In genomic region chr7:35823440-35823839, GRCh38 we compare ENCODE assay signal across 31 cellular contexts. TPM values are rescaled to one million over a fixed set of nuclear protein-coding genes. Genes with fewer than 3 reads are reported as not detected.
DNase-seq lines count a peak whose midpoint lies in the region; ATAC-seq, FAIRE-seq and TF ChIP-seq lines count a peak whose summit lies in the region.
"Had no signal": no experiment of that assay in that cellular context is flagged by ENCODE, and none has a peak within 500 bp of the region (broad histone marks: within the 10 kb centered on the region; RNA-seq: fewer than 3 reads in every experiment).

No MANE protein-coding gene starts in this region.

- no peak overlapping the region for H4K91ac ChIP-seq in trophoblast cell (ENCODE audit: low read depth, low read length)

- H4K8ac ChIP-seq in trophoblast cell (ENCODE audit: low read depth, low read length): no peak overlapping the region

- H3K79me1 ChIP-seq in trophoblast cell (ENCODE audit: low read length): no peaks in the 10 kb centered on the region

- no peak overlapping the region for H3K18ac ChIP-seq in trophoblast cell (ENCODE audit: low read length)

- H3K4me3 ChIP-seq in trophoblast cell (ENCODE audit: low read depth, low read length) (no peak overlapping the region), sigmoid colon (no peak overlapping the region), right lobe of liver (no peak overlapping the region)
- H3K4me3 ChIP-seq: esophagus muscularis mucosa, gastroesophageal sphincter, K562, MG63, Peyer's patch, SK-N-MC, suprapubic skin, vagina had no signal

- no peaks in the 10 kb centered on the region for H3K27me3 ChIP-seq in trophoblast cell (ENCODE audit: insufficient read depth, low read length)
- H3K27me3 ChIP-seq in sigmoid colon: no peaks in the 10 kb centered on the region
- H3K27me3 ChIP-seq in right lobe of liver: no peaks in the 10 kb centered on the region
- H3K27me3 ChIP-seq: esophagus muscularis mucosa, gastroesophageal sphincter, MG63, Peyer's patch, suprapubic skin, vagina had no signal

- H3K36me3 Mint-ChIP-seq in activated naive CD4-positive, alpha-beta T cell treated with anti-CD3 and anti-CD28 coated beads, Interleukin-2, amount 50 U/mL, for 24 hours: peaks cover 29% of the 10 kb centered on the region
- H3K36me3 Mint-ChIP-seq in chondrocyte (ENCODE audit: low read depth): peaks cover 9% of the 10 kb centered on the region

- H3K9me3 Mint-ChIP-seq in activated naive CD4-positive, alpha-beta T cell treated with anti-CD3 and anti-CD28 coated beads, Interleukin-2, amount 50 U/mL, for 24 hours: peaks cover 19% of the 10 kb centered on the region
- peaks cover 16% of the 10 kb centered on the region for H3K9me3 Mint-ChIP-seq in chondrocyte (ENCODE audit: low read depth)

- no peak overlapping the region for H3K9ac ChIP-seq in trophoblast cell (ENCODE audit: low read length)

- no peak overlapping the region for H3K4me3 Mint-ChIP-seq in activated naive CD4-positive, alpha-beta T cell treated with anti-CD3 and anti-CD28 coated beads, Interleukin-2, amount 50 U/mL, for 24 hours
- no peak overlapping the region for H3K4me3 Mint-ChIP-seq in chondrocyte (ENCODE audit: unreplicated experiment)
- H3K4me3 Mint-ChIP-seq: activated CD4-positive, alpha-beta memory T cell treated with anti-CD3 and anti-CD28 coated beads for 36 hours; activated naive CD8-positive, alpha-beta T cell treated with anti-CD3 and anti-CD28 coated beads, Interleukin-2, amount 10 ng/mL, durations not matched to agents 7 days and 5 days had no signal

- peaks cover 10% of the 10 kb centered on the region for H3K79me2 ChIP-seq in trophoblast cell (ENCODE audit: control insufficient read depth, insufficient read depth, low read length, poor library complexity)

- H3K14ac ChIP-seq in trophoblast cell (ENCODE audit: low read length): no peak overlapping the region

- H4K12ac ChIP-seq in trophoblast cell (ENCODE audit: low read depth, low read length): no peak overlapping the region

- no peak for DNase-seq in activated naive CD4-positive, alpha-beta T cell (lab: John Stamatoyannopoulos, UW)
- DNase-seq in GM18507 (ENCODE audit: extremely low spot score, insufficient read length, low read depth) (no peak), chondrocyte (ENCODE audit: low spot score) (no peak), trophoblast cell (no peak), sigmoid colon (no peak), right lobe of liver (no peak)
- DNase-seq: activated CD4-positive, alpha-beta memory T cell treated with anti-CD3 and anti-CD28 coated beads for 36 hours; activated naive CD8-positive, alpha-beta T cell treated with anti-CD3 and anti-CD28 coated beads, Interleukin-2, amount 10 ng/mL, durations not matched to agents 7 days and 5 days; DMS153; effector CD4-positive, alpha-beta T cell; hypothalamus; islet precursor cell; MG63; NCI-H1417 treated with DMSO at 0.1 percent for 48 hours; NCI-H2107; NCI-H524; NK-92 treated with Interleukin-12 subunit alpha and Interleukin-12 subunit beta, amount 100 ng/mL, for 24 hours; nucleus accumbens; Peyer's patch; stimulated activated CD8-positive, alpha-beta memory T cell treated with anti-CD3 and anti-CD28 coated beads, Interleukin-4, amount 100 ng/mL, for 48 hours had no signal

- ATAC-seq in HG02571 (IDR thresholded peaks at IDR 0.05; ENCODE audit: unreplicated experiment): no peak
- ATAC-seq in right lobe of liver: no peak
- ATAC-seq: gastroesophageal sphincter, HCT116, K562 had no signal

- H3K36me3 ChIP-seq in trophoblast cell (ENCODE audit: control insufficient read depth in 1 of 2, insufficient read depth in 2 of 2, low read length in 2 of 2) (no peaks in the 10 kb centered on the region), sigmoid colon (no peaks in the 10 kb centered on the region), right lobe of liver (no peaks in the 10 kb centered on the region)
- H3K36me3 ChIP-seq: esophagus muscularis mucosa, gastroesophageal sphincter, Peyer's patch, suprapubic skin, vagina had no signal

- H3K27me3 Mint-ChIP-seq in activated naive CD4-positive, alpha-beta T cell treated with anti-CD3 and anti-CD28 coated beads, Interleukin-2, amount 50 U/mL, for 24 hours: no peaks in the 10 kb centered on the region
- H3K27me3 Mint-ChIP-seq in chondrocyte (ENCODE audit: low read depth): no peaks in the 10 kb centered on the region
- H3K27me3 Mint-ChIP-seq: activated CD4-positive, alpha-beta memory T cell treated with anti-CD3 and anti-CD28 coated beads for 36 hours; activated naive CD8-positive, alpha-beta T cell treated with anti-CD3 and anti-CD28 coated beads, Interleukin-2, amount 10 ng/mL, durations not matched to agents 7 days and 5 days had no signal

- intact Hi-C loops in sigmoid colon (cut with DNase I) (no loop called here), right lobe of liver (cut with DNase I) (no loop called here)

- peak overlapping the region; percentile 55 for H3K4ac ChIP-seq in trophoblast cell (ENCODE audit: low read depth, low read length)

- no CpG with 5 or more reads among the region's 3 CpGs for WGBS in trophoblast cell (ENCODE audit: extremely low coverage, insufficient coverage, insufficient read length)
- 53 to 79% methylated on average over 3 of the region's 3 CpGs for whole genome bisulfite sequencing in sigmoid colon, 2 donors
- WGBS in right lobe of liver (ENCODE audit: insufficient coverage, low coverage, low lambda C conversion rate, missing lambda C conversion rate): 66% methylated on average over 2 of the region's 3 CpGs

- H3K27ac ChIP-seq in trophoblast cell (ENCODE audit: low read depth, low read length): no peak overlapping the region
- no peak overlapping the region for H3K27ac ChIP-seq in sigmoid colon
- H3K27ac ChIP-seq in right lobe of liver: no peak overlapping the region
- H3K27ac ChIP-seq: C4-2B, esophagus muscularis mucosa, gastroesophageal sphincter, Peyer's patch, SK-N-MC, suprapubic skin, vagina, VCaP had no signal

- TF ChIP-seq POLR2A in sigmoid colon (IDR thresholded peaks at IDR 0.05) (no peak), right lobe of liver (IDR thresholded peaks at IDR 0.05) (no peak)

- TF ChIP-seq EP300 in sigmoid colon (IDR thresholded peaks at IDR 0.05): no peak

- H2AK5ac ChIP-seq in trophoblast cell (ENCODE audit: low read length): no peak overlapping the region

- no peak overlapping the region for H2BK120ac ChIP-seq in trophoblast cell (ENCODE audit: insufficient read depth, low read length, poor library complexity)

- no peak overlapping the region for H2BK5ac ChIP-seq in trophoblast cell (ENCODE audit: low read depth, low read length, poor library complexity)

- FAIRE-seq in GM18507 (lab: Jason Lieb, UNC): peak; percentile 44
- FAIRE-seq: K562 had no signal

- peaks cover 46% of the 10 kb centered on the region for H3K4me1 Mint-ChIP-seq in activated naive CD4-positive, alpha-beta T cell treated with anti-CD3 and anti-CD28 coated beads, Interleukin-2, amount 50 U/mL, for 24 hours
- peaks cover 61% of the 10 kb centered on the region for H3K4me1 Mint-ChIP-seq in chondrocyte (ENCODE audit: low read depth)

- H3K4me1 ChIP-seq in trophoblast cell (ENCODE audit: control insufficient read depth in 1 of 2, insufficient read depth in 2 of 2, low read length in 2 of 2) (peaks cover 1 to 5% of the 10 kb centered on the region in 2 experiments), sigmoid colon (peaks cover 0 to 63% (median 42%) of the 10 kb centered on the region in 4 donors), right lobe of liver (no peaks in the 10 kb centered on the region)

- no peak overlapping the region for H3K23ac ChIP-seq in trophoblast cell (ENCODE audit: low read length)

- H3K4me2 ChIP-seq in trophoblast cell (ENCODE audit: low read length): no peak overlapping the region

- H3K9me3 ChIP-seq in trophoblast cell (ENCODE audit: insufficient read depth, low read depth, low read length): no peaks in the 10 kb centered on the region
- H3K9me3 ChIP-seq in sigmoid colon: no peaks in the 10 kb centered on the region
- H3K9me3 ChIP-seq in right lobe of liver: peaks cover 0 to 9% (median 0%) of the 10 kb centered on the region in 4 donors
- H3K9me3 ChIP-seq: Peyer's patch, suprapubic skin, vagina had no signal

- TF ChIP-seq CTCF in chondrocyte (IDR thresholded peaks at IDR 0.05) (no peak), sigmoid colon (IDR thresholded peaks at IDR 0.05) (no peak), right lobe of liver (IDR thresholded peaks at IDR 0.05) (no peak)

- H2AFZ ChIP-seq in trophoblast cell (ENCODE audit: insufficient read depth, low read length, poor library complexity): no peak overlapping the region

- peak overlapping the region; percentile 78 for H3K27ac Mint-ChIP-seq in activated naive CD4-positive, alpha-beta T cell treated with anti-CD3 and anti-CD28 coated beads, Interleukin-2, amount 50 U/mL, for 24 hours
- H3K27ac Mint-ChIP-seq in chondrocyte (ENCODE audit: unreplicated experiment): peak overlapping the region; percentile 76
- H3K27ac Mint-ChIP-seq: activated CD4-positive, alpha-beta memory T cell treated with anti-CD3 and anti-CD28 coated beads for 36 hours; activated naive CD8-positive, alpha-beta T cell treated with anti-CD3 and anti-CD28 coated beads, Interleukin-2, amount 10 ng/mL, durations not matched to agents 7 days and 5 days had no signal

- H2BK12ac ChIP-seq in trophoblast cell (ENCODE audit: low read length): no peak overlapping the region

RNA-seq across cellular contexts. Expression of gene SEPTIN7, which starts 22.6 kb away (rescaled TPM):
- total RNA-seq in chondrocyte: 380 to 386 TPM (median 383 TPM) in 3 replicates
- 262 and 267 TPM in 2 replicates for polyA plus RNA-seq in trophoblast cell (2013)
- total RNA-seq in sigmoid colon: 100 to 1,000 TPM; 256 to 330 (median 275) TPM
- 100 to 1,000 TPM; 112 to 134 (median 132) TPM for polyA plus RNA-seq in sigmoid colon
- total RNA-seq in right lobe of liver: 10 to 100 TPM; 35.2 to 67.7 (median 56.5) TPM
